11 cellular contexts compared by ENCODE assay signal in genomic region chr12:106736051-106736957, GRCh38. TPM values are rescaled to one million over a fixed set of nuclear protein-coding genes. Genes with fewer than 3 reads are reported as not detected.
DNase-seq lines count a peak whose midpoint lies in the region; ATAC-seq and TF ChIP-seq lines count a peak whose summit lies in the region.
"Had no signal": no experiment of that assay in that cellular context is flagged by ENCODE, and none has a peak within 500 bp of the region (broad histone marks: within the 10 kb centered on the region; RNA-seq: fewer than 3 reads in every experiment).

No MANE protein-coding gene starts in this region.

- DNase-seq in A673 (ENCODE audit: low spot score) = peak; percentile 12
- peak; percentile 9 for DNase-seq in EH (ENCODE audit: low read depth)
- DNase-seq in NCI-H460 (ENCODE audit: extremely low read depth, low read depth) = peak; percentile 6
- DNase-seq in effector memory CD8-positive, alpha-beta T cell = no peak
- DNase-seq in cerebellar cortex (ENCODE audit: low spot score) = no peak
- no peak for DNase-seq in HCEC 1CT
- no peak for DNase-seq in esophagus squamous epithelium (lab: John Stamatoyannopoulos, UW)
- DNase-seq: NCI-H1105, occipital lobe, testis had no signal

- no peak for TF ChIP-seq POLR2A in esophagus squamous epithelium (IDR thresholded peaks at IDR 0.05)

- H3K27ac Mint-ChIP-seq in effector memory CD8-positive, alpha-beta T cell = no peak overlapping the region

- H3K36me3 Mint-ChIP-seq in effector memory CD8-positive, alpha-beta T cell (ENCODE audit: insufficient read depth) = no peaks in the 10 kb centered on the region

- H3K27me3 ChIP-seq in A673 (replicated peaks; ENCODE audit: insufficient read depth, low read depth, low read length, poor library complexity) (no peaks in the 10 kb centered on the region), esophagus squamous epithelium (peaks cover 0 to 24% (median 0%) of the 10 kb centered on the region in 4 donors)
- H3K27me3 ChIP-seq: testis had no signal

- TF ChIP-seq CTCF in A673 (conservative IDR thresholded peaks at IDR 0.05; ENCODE audit: low read depth, low read length) (0 out of 2 replicates have a peak, but pooled peaks have one; percentile 17), esophagus squamous epithelium (IDR thresholded peaks at IDR 0.05) (no peak)

- no peak overlapping the region for H3K4me3 Mint-ChIP-seq in effector memory CD8-positive, alpha-beta T cell

- CTCF ChIA-PET in A673 (lab: Charles Lee) = no interaction called here

- H3K4me1 ChIP-seq in A673 (ENCODE audit: insufficient read depth, low read length, poor library complexity, severe bottlenecking) (no peaks in the 10 kb centered on the region), esophagus squamous epithelium (no peaks in the 10 kb centered on the region)
- H3K4me1 ChIP-seq: testis had no signal

- H3K9me3 Mint-ChIP-seq in effector memory CD8-positive, alpha-beta T cell = no peaks in the 10 kb centered on the region

- H3K27me3 Mint-ChIP-seq in effector memory CD8-positive, alpha-beta T cell = peaks cover 0 to 5% of the 10 kb centered on the region in 2 donors

- H3K4me1 Mint-ChIP-seq in effector memory CD8-positive, alpha-beta T cell (ENCODE audit: low read depth in 2 of 2) = no peaks in the 10 kb centered on the region

- no peak overlapping the region for H3K27ac ChIP-seq in A673 (ENCODE audit: low read depth, low read length, poor library complexity, severe bottlenecking)
- no peak overlapping the region for H3K27ac ChIP-seq in esophagus squamous epithelium
- H3K27ac ChIP-seq: testis had no signal

- no peak overlapping the region for H3K4me3 ChIP-seq in A673 (ENCODE audit: low read depth, low read length, poor library complexity, severe bottlenecking)
- H3K4me3 ChIP-seq in esophagus squamous epithelium = no peak overlapping the region
- H3K4me3 ChIP-seq: testis had no signal

- peak; percentile 24 for ATAC-seq in effector memory CD8-positive, alpha-beta T cell (replicated peaks)
- no peak for ATAC-seq in HG03439 (IDR thresholded peaks at IDR 0.05; ENCODE audit: unreplicated experiment)

- WGBS in esophagus squamous epithelium, 2 donors = 57 to 59% methylated on average over 9 of the region's 9 CpGs

- POLR2A ChIA-PET in A673 (lab: Charles Lee; ENCODE audit: low non-redundant PET) = no interaction called here

- no peaks in the 10 kb centered on the region for H3K9me3 ChIP-seq in A673 (ENCODE audit: low read depth, low read length, poor library complexity, severe bottlenecking)
- no peaks in the 10 kb centered on the region for H3K9me3 ChIP-seq in esophagus squamous epithelium
- H3K9me3 ChIP-seq: testis had no signal

- intact Hi-C loops in A673 (cut with micrococcal nuclease; ENCODE audit: unreplicated experiment) (no loop called here), esophagus squamous epithelium (cut with DNase I) (no loop called here)

- H3K36me3 ChIP-seq in A673 (ENCODE audit: insufficient read depth, low read length, poor library complexity, severe bottlenecking) (no peaks in the 10 kb centered on the region), esophagus squamous epithelium (no peaks in the 10 kb centered on the region)

- no TSS peak for BruUV-seq in A673 (replicated peaks; lab: Mats Ljungman, UMichigan)

RNA-seq across cellular contexts. Expression of gene RIC8B, which starts 38.2 kb away (rescaled TPM):
- total RNA-seq in A673 (2021) (21.3 and 23.5 TPM in 2 replicates), esophagus squamous epithelium (1 to 10 TPM; 2.7 to 7.3 (median 5.0) TPM)
- total RNA-seq in NCI-H460 (2014; rRNA removed; shearing (Covaris generic)) = 7.9 and 10.4 TPM in 2 replicates
- polyA plus RNA-seq in NCI-H460 (2014; cell fraction: nucleus; rRNA removed) = 29.3 and 63.1 TPM in 2 replicates

Comparison
In these comparisons a context has a peak if more than half of its experiments do, and no peak if none do; other contexts are left out.
1. DNase-seq: peak in A673 (single experiment), EH (single experiment) and NCI-H460 (single experiment); none in effector memory CD8-positive, alpha-beta T cell (0 of 3), cerebellar cortex (single experiment), HCEC 1CT (single experiment) and esophagus squamous epithelium (single experiment).